9 cellular contexts compared by ENCODE assay signal in the genomic region with DNA sequence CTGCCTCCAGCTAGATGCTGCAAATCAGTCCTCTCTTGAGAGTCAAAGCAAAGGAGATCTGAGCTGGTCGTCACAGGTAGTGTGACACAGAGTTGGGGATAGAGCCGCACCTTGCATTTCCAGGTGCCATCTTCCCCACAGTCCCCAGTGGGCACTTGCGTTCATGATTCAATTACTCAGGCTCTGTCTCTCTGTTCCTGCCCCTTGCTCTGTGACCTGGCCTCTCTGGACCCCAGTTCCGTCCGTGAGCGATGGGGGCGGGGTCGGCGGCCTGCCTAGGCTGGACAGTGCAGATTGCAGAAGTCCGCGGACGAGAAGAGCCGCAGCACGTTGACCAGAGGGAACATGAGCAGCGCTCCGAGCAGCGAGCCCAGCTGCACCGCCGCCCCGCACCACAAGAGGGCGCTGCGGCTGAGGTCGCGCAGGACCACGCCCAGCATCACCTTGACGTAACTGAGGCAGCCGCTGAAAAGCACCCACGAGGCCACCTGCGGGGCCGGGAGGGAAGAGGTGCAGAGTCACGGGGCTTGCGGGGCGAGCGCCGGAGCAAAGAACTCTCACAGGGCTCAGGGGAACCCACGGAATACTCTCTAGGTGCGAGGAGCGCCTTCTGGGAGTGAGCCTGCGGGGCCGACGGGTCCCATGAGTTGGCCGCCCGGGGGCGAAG. TPM values are rescaled to one million over a fixed set of nuclear protein-coding genes. Genes with fewer than 3 reads are reported as not detected.
DNase-seq lines count a peak whose midpoint lies in the region; ATAC-seq, FAIRE-seq and TF ChIP-seq lines count a peak whose summit lies in the region.
"Had no signal": no experiment of that assay in that cellular context is flagged by ENCODE, and none has a peak within 500 bp of the region (broad histone marks: within the 10 kb centered on the region; RNA-seq: fewer than 3 reads in every experiment).

No MANE protein-coding gene starts in this region.

- ATAC-seq in aorta (ENCODE audit: low FRiP score) (peak; percentile 45), HG03565 (IDR thresholded peaks at IDR 0.05; ENCODE audit: unreplicated experiment) (no peak)

- intact Hi-C loops in Calu3 (cut with micrococcal nuclease; ENCODE audit: unreplicated experiment), result no loop called here
- intact Hi-C loops in aorta (cut with DNase I), result no loop called here

- H3K27ac ChIP-seq in astrocyte (ENCODE audit: low read depth, low read length) (no peak overlapping the region), liver (ENCODE audit: low read depth in 1 of 2, low read length in 2 of 2) (no peak overlapping the region), aorta (ENCODE audit: low read depth in 1 of 2, low read length in 2 of 2) (no peak overlapping the region)

- H3K4me1 ChIP-seq in astrocyte (ENCODE audit: insufficient read depth, low read length) (no peaks in the 10 kb centered on the region), liver (ENCODE audit: control insufficient read depth in 4 of 4, insufficient read depth in 4 of 4, low read length in 3 of 4) (no peaks in the 10 kb centered on the region), aorta (ENCODE audit: control insufficient read depth in 1 of 2, insufficient read depth in 2 of 2, low read length in 2 of 2) (no peaks in the 10 kb centered on the region)

- H3K9ac ChIP-seq in astrocyte (ENCODE audit: low read length), result no peak overlapping the region
- H3K9ac ChIP-seq in liver (ENCODE audit: low read depth in 1 of 2, low read length in 2 of 2), result no peak overlapping the region

- no peaks in the 10 kb centered on the region for H3K9me3 ChIP-seq in astrocyte (ENCODE audit: insufficient read depth, low read depth, low read length)
- no peaks in the 10 kb centered on the region for H3K9me3 ChIP-seq in liver (ENCODE audit: control insufficient read depth in 4 of 4, low read length in 3 of 4)
- H3K9me3 ChIP-seq in aorta (ENCODE audit: control insufficient read depth, low read length), result no peaks in the 10 kb centered on the region

- DNase-seq in Calu3 (no peak), NB4 (ENCODE audit: low read depth) (peak; percentile 57), astrocyte (ENCODE audit: low read depth) (no peak), aorta (peak in 1 of 2 donors; percentile 49), NCI-H2171 treated with DMSO at 0.1 percent for 48 hours (lab: John Stamatoyannopoulos, UW) (no peak), NCI-H1092 treated with DMSO at 0.1 percent for 48 hours (lab: John Stamatoyannopoulos, UW) (no peak)

- H3K36me3 ChIP-seq in astrocyte (ENCODE audit: insufficient read depth, low read length) (no peaks in the 10 kb centered on the region), liver (ENCODE audit: control insufficient read depth in 4 of 4, insufficient read depth in 3 of 4, low read depth in 1 of 4, low read length in 3 of 4) (no peaks in the 10 kb centered on the region), aorta (ENCODE audit: control insufficient read depth in 1 of 2, insufficient read depth in 2 of 2, low read length in 1 of 2) (no peaks in the 10 kb centered on the region)

- H3K4me1 Mint-ChIP-seq in Calu3 (ENCODE audit: low read depth, unreplicated experiment), result no peaks in the 10 kb centered on the region
- peaks cover under 1% of the 10 kb centered on the region for H3K4me1 Mint-ChIP-seq in astrocyte (ENCODE audit: low read depth, unreplicated experiment)

- H3K4me2 ChIP-seq in astrocyte (ENCODE audit: low read length), result no peak overlapping the region

- TF ChIP-seq POLR2A in NB4 (IDR thresholded peaks at IDR 0.05; ENCODE audit: extremely low read depth, insufficient read length), result no peak

- no peak for TF ChIP-seq RAD21 in liver (IDR thresholded peaks at IDR 0.05)

- no peak overlapping the region for H2AFZ ChIP-seq in astrocyte (ENCODE audit: low read depth, low read length)

- WGBS in liver, result 44% methylated on average over 44 of the region's 44 CpGs
- WGBS in aorta, 2 donors, result 24 to 26% methylated on average over 42 to 44 of the region's 44 CpGs

- peak; percentile 63 for TF ChIP-seq CTCF in Calu3 (IDR thresholded peaks at IDR 0.05; ENCODE audit: unreplicated experiment)
- TF ChIP-seq CTCF in NB4 (IDR thresholded peaks at IDR 0.05; ENCODE audit: low read depth, low read length), result peak; percentile 88
- TF ChIP-seq CTCF in astrocyte (IDR thresholded peaks at IDR 0.05; ENCODE audit: insufficient read depth, low read depth, low read length), result peak; percentile 18
- TF ChIP-seq CTCF in liver (IDR thresholded peaks at IDR 0.05; ENCODE audit: low read depth, low read length, missing input control), result peak; percentile 44

- H3K27me3 ChIP-seq in astrocyte (ENCODE audit: insufficient read depth, low read length) (no peaks in the 10 kb centered on the region), liver (ENCODE audit: control insufficient read depth in 4 of 4, insufficient read depth in 4 of 4, low read length in 3 of 4) (peaks cover 0 to 11% (median under 1%) of the 10 kb centered on the region in 4 donors), aorta (ENCODE audit: control insufficient read depth in 1 of 2, insufficient read depth in 2 of 2, low read length in 1 of 2) (peaks cover 0 to 2% of the 10 kb centered on the region in 2 donors)

- H3K79me2 ChIP-seq in astrocyte (ENCODE audit: insufficient read depth, low read length), result no peaks in the 10 kb centered on the region

- H3K9me3 Mint-ChIP-seq in Calu3 (ENCODE audit: low read depth, unreplicated experiment), result no peaks in the 10 kb centered on the region
- peaks cover 2% of the 10 kb centered on the region for H3K9me3 Mint-ChIP-seq in astrocyte (ENCODE audit: unreplicated experiment)

- no peak overlapping the region for H3K4me3 ChIP-seq in NB4 (ENCODE audit: low read depth, low read length)
- H3K4me3 ChIP-seq in astrocyte (ENCODE audit: insufficient read depth, low read depth, low read length), result no peak overlapping the region
- H3K4me3 ChIP-seq in liver (ENCODE audit: low read depth in 1 of 3, low read length in 3 of 3), result no peak overlapping the region
- no peak overlapping the region for H3K4me3 ChIP-seq in aorta (ENCODE audit: low read length in 2 of 2)

- no peaks in the 10 kb centered on the region for H4K20me1 ChIP-seq in astrocyte (ENCODE audit: insufficient read depth, low read length)

- H3K4me3 Mint-ChIP-seq in Calu3 (ENCODE audit: low read depth, unreplicated experiment) (no peak overlapping the region), astrocyte (ENCODE audit: unreplicated experiment) (no peak overlapping the region)

- CTCF ChIA-PET in Calu3 (lab: Charles Lee), result interaction anchor here (1.3 kb wide), 1 partner anchor 8 kb away, joined by 4 read pairs; a partner anchor contains a TSS

- no TSS peak for BruUV-seq in Calu3 (replicated peaks; lab: Mats Ljungman, UMichigan)

- peaks cover 14% of the 10 kb centered on the region for H3K36me3 Mint-ChIP-seq in Calu3 (ENCODE audit: insufficient read depth, unreplicated experiment)
- H3K36me3 Mint-ChIP-seq in astrocyte (ENCODE audit: low read depth, unreplicated experiment), result peaks cover 2% of the 10 kb centered on the region

- H3K27me3 Mint-ChIP-seq in Calu3 (ENCODE audit: unreplicated experiment) (no peaks in the 10 kb centered on the region), astrocyte (ENCODE audit: low read depth, unreplicated experiment) (peaks cover 63% of the 10 kb centered on the region)

- H3K27ac Mint-ChIP-seq in Calu3 (ENCODE audit: unreplicated experiment), result no peak overlapping the region
- no peak overlapping the region for H3K27ac Mint-ChIP-seq in astrocyte (ENCODE audit: unreplicated experiment)

- no peak for FAIRE-seq in astrocyte (lab: Jason Lieb, UNC)

TF ChIP-seq in liver, 16 proteins besides CTCF, POLR2A, EP300 and RAD21:
- TF ChIP-seq RXRA (IDR thresholded peaks at IDR 0.05), result no peak
- TF ChIP-seq, protein P1, sequence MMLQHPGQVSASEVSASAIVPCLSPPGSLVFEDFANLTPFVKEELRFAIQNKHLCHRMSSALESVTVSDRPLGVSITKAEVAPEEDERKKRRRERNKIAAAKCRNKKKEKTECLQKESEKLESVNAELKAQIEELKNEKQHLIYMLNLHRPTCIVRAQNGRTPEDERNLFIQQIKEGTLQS (IDR thresholded peaks at IDR 0.05), result no peak
- TF ChIP-seq HNF4A (conservative IDR thresholded peaks at IDR 0.05), result no peak
- no peak for TF ChIP-seq JUND (IDR thresholded peaks at IDR 0.05)
- TF ChIP-seq FOXA1 (IDR thresholded peaks at IDR 0.05), result no peak
- no peak for TF ChIP-seq SP1 (IDR thresholded peaks at IDR 0.05)
- no peak for TF ChIP-seq HNF4G (IDR thresholded peaks at IDR 0.05)
TF ChIP-seq in liver: peak in this region for 0.

RNA-seq across cellular contexts. Expression of a gene that starts 7.4 kb away (rescaled TPM):
- 11.1 TPM in 2 replicates for total RNA-seq in Calu3 (2022)
- total RNA-seq in astrocyte, result 0.09 TPM in 1 of 2 replicates, not detected in the other
- under 1 TPM in 1 of 2 donors, not detected in 1; 0.08 TPM for total RNA-seq in liver
- polyA plus RNA-seq in liver, result under 1 TPM; 0.06 TPM
- under 1 TPM; 0.69 to 0.78 TPM for total RNA-seq in aorta
- polyA plus RNA-seq in aorta, result under 1 TPM in 1 of 2 donors, not detected in 1; 0.25 TPM
- total RNA-seq: glomerular endothelial cell had no signal

Comparison
In these comparisons a context has a peak if more than half of its experiments do, and no peak if none do; other contexts are left out.
1. CTCF ChIP-seq: peak in every context shown above with its lines; median percentile 88 in NB4; 63 in Calu3; 44 in liver; 18 in astrocyte.